Comparison of ENCODE assay signal across 25 cellular contexts in genomic region chrX:2854918-2855317, GRCh38. TPM values are rescaled to one million over a fixed set of nuclear protein-coding genes. Genes with fewer than 3 reads are reported as not detected.
"Had no signal": no experiment of that assay in that cellular context is flagged by ENCODE, and none has a peak within 500 bp of the region (broad histone marks: within the 10 kb centered on the region; RNA-seq: fewer than 3 reads in every experiment).

No MANE protein-coding gene starts in this region.

- H3K4me3 Mint-ChIP-seq: dendritic cell treated with granulocyte-macrophage colony-stimulating factor and Interleukin-4, amounts not matched to agents 40 ng/mL and 50 ng/mL, for 4 days; effector memory CD8-positive, alpha-beta T cell; endodermal cell had no signal

- H3K4me3 ChIP-seq: colonic mucosa, coronary artery, dorsolateral prefrontal cortex, esophagus muscularis mucosa, esophagus squamous epithelium, gastrocnemius medialis, gastroesophageal sphincter, heart left ventricle, heart right ventricle had no signal

- ATAC-seq: effector memory CD8-positive, alpha-beta T cell; esophagus mucosa; foreskin keratinocyte; gastrocnemius medialis; gastroesophageal sphincter; heart left ventricle; heart right ventricle had no signal

- H3K36me3 ChIP-seq: colonic mucosa, esophagus muscularis mucosa, esophagus squamous epithelium, gastrocnemius medialis, gastroesophageal sphincter, heart left ventricle, heart right ventricle had no signal

- H3K27me3 Mint-ChIP-seq: dendritic cell treated with granulocyte-macrophage colony-stimulating factor and Interleukin-4, amounts not matched to agents 40 ng/mL and 50 ng/mL, for 4 days had no signal

- H3K9me3 ChIP-seq: colonic mucosa, esophagus muscularis mucosa, esophagus squamous epithelium, gastrocnemius medialis, gastroesophageal sphincter, heart left ventricle had no signal

- H3K27me3 ChIP-seq: colonic mucosa, esophagus muscularis mucosa, esophagus squamous epithelium, foreskin keratinocyte, gastrocnemius medialis, gastroesophageal sphincter, heart left ventricle, heart right ventricle had no signal

- H3K9me3 Mint-ChIP-seq: dendritic cell treated with granulocyte-macrophage colony-stimulating factor and Interleukin-4, amounts not matched to agents 40 ng/mL and 50 ng/mL, for 4 days; effector memory CD8-positive, alpha-beta T cell had no signal

- H3K27ac Mint-ChIP-seq: dendritic cell treated with granulocyte-macrophage colony-stimulating factor and Interleukin-4, amounts not matched to agents 40 ng/mL and 50 ng/mL, for 4 days; effector memory CD8-positive, alpha-beta T cell; endodermal cell had no signal

- H3K27ac ChIP-seq: colonic mucosa, coronary artery, dorsolateral prefrontal cortex, epithelial cell of prostate, esophagus muscularis mucosa, esophagus squamous epithelium, foreskin keratinocyte, gastrocnemius medialis, gastroesophageal sphincter, heart left ventricle, heart right ventricle had no signal

- H3K4me1 ChIP-seq: colonic mucosa, esophagus squamous epithelium, foreskin keratinocyte, gastrocnemius medialis, gastroesophageal sphincter, heart left ventricle, heart right ventricle had no signal

- DNase-seq: colonic mucosa; cortex of kidney; dermis blood vessel endothelial cell; dorsolateral prefrontal cortex; effector CD4-positive, alpha-beta T cell; effector CD8-positive, alpha-beta T cell; effector memory CD4-positive, alpha-beta T cell; effector memory CD8-positive, alpha-beta T cell; erythroblast; esophagus squamous epithelium; foreskin fibroblast; foreskin keratinocyte; foreskin melanocyte; gastrocnemius medialis; glutamatergic neuron; head of caudate nucleus; heart left ventricle; heart right ventricle had no signal

RNA-seq across cellular contexts. Expression of gene GYG2, which starts 26.2 kb away (rescaled TPM):
- polyA plus RNA-seq: foreskin keratinocyte had no signal
